Comparison of ENCODE assay signal across 18 cellular contexts in the genomic region with DNA sequence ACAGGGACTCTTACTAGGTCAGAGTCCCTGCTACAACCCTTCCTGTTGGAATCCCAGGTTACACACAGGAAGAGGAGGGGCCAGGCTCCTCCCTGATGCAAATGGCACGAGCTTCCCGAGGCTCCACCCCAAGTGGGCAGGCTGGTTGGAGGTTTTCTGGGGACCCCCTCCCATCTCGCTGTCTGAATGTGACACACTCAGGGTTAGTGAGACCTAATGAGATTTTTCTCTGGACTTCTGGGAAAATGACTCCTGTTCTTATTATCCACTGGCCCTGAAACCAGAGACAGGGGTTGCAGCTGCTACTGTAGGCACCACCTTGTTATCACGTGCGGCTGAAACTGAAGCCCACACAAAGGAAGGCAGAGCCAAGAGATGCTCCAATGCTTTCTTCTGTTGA.
DNase-seq lines count a peak whose midpoint lies in the region; ATAC-seq and TF ChIP-seq lines count a peak whose summit lies in the region.
"Had no signal": no experiment of that assay in that cellular context is flagged by ENCODE, and none has a peak within 500 bp of the region (broad histone marks: within the 10 kb centered on the region; RNA-seq: fewer than 3 reads in every experiment).

No MANE protein-coding gene starts in this region.

- 87 to 96% methylated on average over 2 to 5 of the region's 5 CpGs for WGBS in upper lobe of left lung, 2 donors

- no peaks in the 10 kb centered on the region for H3K79me2 ChIP-seq in fibroblast of lung (ENCODE audit: control insufficient read depth, insufficient read depth, low read length)

- H3K36me3 ChIP-seq in Peyer's patch = no peaks in the 10 kb centered on the region
- H3K36me3 ChIP-seq in fibroblast of lung (ENCODE audit: control insufficient read depth, insufficient read depth, low read length) = no peaks in the 10 kb centered on the region
- H3K36me3 ChIP-seq in stomach smooth muscle (ENCODE audit: control insufficient read depth in 2 of 2, insufficient read depth in 2 of 2, low read length in 2 of 2) = no peaks in the 10 kb centered on the region
- H3K36me3 ChIP-seq in upper lobe of left lung = no peaks in the 10 kb centered on the region

- H2AFZ ChIP-seq in fibroblast of lung (ENCODE audit: low read length) = peak overlapping the region; percentile 50

- TF ChIP-seq EP300 in upper lobe of left lung (IDR thresholded peaks at IDR 0.05) = no peak

- TF ChIP-seq CTCF in Peyer's patch (IDR thresholded peaks at IDR 0.05) (no peak), fibroblast of lung (conservative IDR thresholded peaks at IDR 0.05 in 1 of 2, IDR thresholded peaks at IDR 0.05 in 1 of 2; ENCODE audit: low read depth in 1 of 2, low read length in 2 of 2) (no peak), upper lobe of left lung (IDR thresholded peaks at IDR 0.05) (no peak), omental fat pad (IDR thresholded peaks at IDR 0.05) (no peak)

- DNase-seq in ELR (ENCODE audit: low read depth) (peak; percentile 52), Peyer's patch (no peak), fibroblast of lung (ENCODE audit: low read depth in 2 of 2) (no peak), upper lobe of left lung (no peak), omental fat pad (ENCODE audit: low spot score) (no peak)
- DNase-seq in activated CD4-positive, alpha-beta T cell treated with anti-CD3 and anti-CD28 coated beads, Interleukin-2, amount 50 U/mL, for 1 hour = no peak
- DNase-seq: activated CD8-positive, alpha-beta memory T cell treated with anti-CD3 and anti-CD28 coated beads, Interleukin-2, amount 50 U/mL, for 48 hours; aorta; NCI-H1436; NCI-H226; psoas muscle; SHP77; stimulated activated CD4-positive, alpha-beta T cell treated with anti-CD3 and anti-CD28 coated beads, Interleukin-12 subunit alpha, Interleukin-12 subunit beta, amount 100 ng/mL, for 4 hours; stimulated activated naive B cell treated with anti-CD40 and anti-IgM and Interleukin-4, amounts not matched to agents 10 μg/mL and 1 μg/mL and 100 μg/mL, for 72 hours; T-helper 17 cell had no signal

- no peak for ATAC-seq in upper lobe of left lung (ENCODE audit: low FRiP score in 2 of 2)
- ATAC-seq in omental fat pad (ENCODE audit: low FRiP score) = no peak
- ATAC-seq: natural killer cell treated with Interleukin-12 subunit alpha and Interleukin-12 subunit beta and Interleukin-15 and Interleukin-18, amount 100 ng/mL, for 72 hours; psoas muscle; stimulated activated naive B cell treated with anti-CD40 and anti-IgM and Interleukin-4, amounts not matched to agents 10 μg/mL and 1 μg/mL and 100 μg/mL, for 72 hours; T-helper 17 cell had no signal

- peak overlapping the region; percentile 81 for H3K4me2 ChIP-seq in fibroblast of lung (ENCODE audit: extremely low read depth, insufficient read depth, low read length)

- H4K20me1 ChIP-seq in fibroblast of lung (ENCODE audit: control insufficient read depth, extremely low read depth, insufficient read depth, low read length) = no peaks in the 10 kb centered on the region

- H3K27ac ChIP-seq in Peyer's patch = peak overlapping the region; percentile 35 to 79 (median 62)
- H3K27ac ChIP-seq in fibroblast of lung (ENCODE audit: insufficient read depth, low read length) = peak overlapping the region; percentile 59
- H3K27ac ChIP-seq in stomach smooth muscle (ENCODE audit: low read length) = peak overlapping the region; percentile 32
- H3K27ac ChIP-seq in upper lobe of left lung = no peak overlapping the region
- H3K27ac ChIP-seq: psoas muscle had no signal

- H3K9ac ChIP-seq in fibroblast of lung (ENCODE audit: insufficient read depth, low read length) (no peak overlapping the region), stomach smooth muscle (ENCODE audit: low read length in 2 of 2) (no peak overlapping the region)

- H3K9me3 ChIP-seq in Peyer's patch (no peaks in the 10 kb centered on the region), fibroblast of lung (ENCODE audit: control insufficient read depth, insufficient read depth, low read depth, low read length) (no peaks in the 10 kb centered on the region), stomach smooth muscle (ENCODE audit: control insufficient read depth in 2 of 2, low read length in 2 of 2) (no peaks in the 10 kb centered on the region), upper lobe of left lung (no peaks in the 10 kb centered on the region)
- H3K9me3 ChIP-seq: psoas muscle had no signal

- H3K4me3 ChIP-seq in Peyer's patch (no peak overlapping the region), fibroblast of lung (replicated peaks in 1 of 4; ENCODE audit: control extremely low read depth in 1 of 4, insufficient read depth in 1 of 4, low read depth in 3 of 4, low read length in 4 of 4) (no peak overlapping the region), stomach smooth muscle (ENCODE audit: low read length in 2 of 2) (peak overlapping the region in 1 of 2 donors; percentile 9), upper lobe of left lung (no peak overlapping the region)
- H3K4me3 ChIP-seq: lung, psoas muscle had no signal

- no peak for TF ChIP-seq POLR2A in Peyer's patch (IDR thresholded peaks at IDR 0.05)
- no peak for TF ChIP-seq POLR2A in upper lobe of left lung (IDR thresholded peaks at IDR 0.05)

- H3K4me1 ChIP-seq in Peyer's patch (peaks cover 0 to 24% (median 0%) of the 10 kb centered on the region in 4 donors), fibroblast of lung (ENCODE audit: control insufficient read depth, extremely low read depth, insufficient read depth, low read length) (peaks cover 3% of the 10 kb centered on the region), stomach smooth muscle (ENCODE audit: control insufficient read depth, insufficient read depth, low read length) (peaks cover 7% of the 10 kb centered on the region), upper lobe of left lung (peaks cover 0 to 15% (median 9%) of the 10 kb centered on the region in 4 donors)
- H3K4me1 ChIP-seq: psoas muscle had no signal

- H3K27me3 ChIP-seq in Peyer's patch (no peaks in the 10 kb centered on the region), fibroblast of lung (ENCODE audit: control insufficient read depth, insufficient read depth, low read length) (no peaks in the 10 kb centered on the region), stomach smooth muscle (ENCODE audit: control insufficient read depth in 1 of 2, insufficient read depth in 2 of 2, low read length in 2 of 2) (no peaks in the 10 kb centered on the region), upper lobe of left lung (no peaks in the 10 kb centered on the region)

Comparison
In these comparisons a context has a peak if more than half of its experiments do, and no peak if none do; other contexts are left out.
1. H3K27ac ChIP-seq: peak in Peyer's patch (4 of 4), fibroblast of lung (single experiment) and stomach smooth muscle (single experiment); none in upper lobe of left lung (0 of 4).